ENCODE assay signal across 9 cellular contexts in the genomic region with DNA sequence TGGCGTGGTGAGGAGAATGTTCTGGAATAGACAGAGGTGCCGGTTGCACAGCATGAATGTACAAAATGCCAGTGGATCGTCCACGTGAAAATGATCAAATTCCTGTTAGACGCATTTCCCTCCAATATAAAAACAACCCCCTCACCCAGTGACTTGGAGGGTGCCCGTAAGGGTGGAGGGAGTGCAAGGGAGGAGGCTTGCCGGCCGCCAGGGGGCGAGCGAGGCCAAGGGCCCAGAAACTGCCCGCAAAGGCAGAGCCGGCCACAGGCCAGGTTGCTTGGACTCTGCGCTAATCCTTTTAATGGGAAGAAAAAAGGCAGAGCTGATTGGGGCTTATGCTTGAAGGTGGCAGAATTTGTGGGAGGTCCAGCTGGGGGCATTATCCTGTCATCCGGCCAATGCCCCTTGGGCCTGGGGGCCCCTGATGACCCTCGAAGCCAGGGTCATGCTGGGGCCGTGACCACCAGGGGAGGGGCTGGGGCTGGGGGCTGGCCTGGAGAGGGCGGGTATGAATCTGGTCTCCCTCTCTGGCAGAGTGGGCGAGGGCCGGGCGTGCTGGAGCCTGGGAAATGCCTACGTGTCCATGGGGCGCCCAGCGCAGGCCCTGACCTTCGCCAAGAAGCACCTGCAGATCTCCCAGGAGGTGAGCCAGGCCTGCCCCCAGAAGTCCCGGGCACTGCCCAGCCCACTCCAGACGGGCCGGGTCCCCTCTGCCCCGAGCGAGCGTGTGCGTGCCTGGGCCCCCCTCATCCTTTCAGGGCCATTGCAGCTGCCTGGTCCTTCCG. TPM values are rescaled to one million over a fixed set of nuclear protein-coding genes. Genes with fewer than 3 reads are reported as not detected.
DNase-seq lines count a peak whose midpoint lies in the region; ATAC-seq, FAIRE-seq and TF ChIP-seq lines count a peak whose summit lies in the region.
"Had no signal": no experiment of that assay in that cellular context is flagged by ENCODE, and none has a peak within 500 bp of the region (broad histone marks: within the 10 kb centered on the region; RNA-seq: fewer than 3 reads in every experiment).

No MANE protein-coding gene starts in this region.

- ATAC-seq in GM21737 (IDR thresholded peaks at IDR 0.05; ENCODE audit: unreplicated experiment) (no peak), HG03432 (IDR thresholded peaks at IDR 0.05; ENCODE audit: unreplicated experiment) (no peak)

- H3K27ac ChIP-seq in endothelial cell of umbilical vein (ENCODE audit: insufficient read depth, low read depth, low read length), result no peak overlapping the region

- no peaks in the 10 kb centered on the region for H3K9me1 ChIP-seq in endothelial cell of umbilical vein (replicated peaks; ENCODE audit: control insufficient read depth, extremely low read depth, insufficient read depth, low read length)

- intact Hi-C loops in endothelial cell of umbilical vein (cut with micrococcal nuclease), result loop anchor here (1.0 kb wide), 1 partner anchor 61 kb away; a partner anchor contains a TSS

- H3K27me3 ChIP-seq in endothelial cell of umbilical vein (ENCODE audit: control insufficient read depth in 2 of 2, insufficient read depth in 2 of 2, low read length in 2 of 2), result no peaks in the 10 kb centered on the region

- H4K20me1 ChIP-seq in endothelial cell of umbilical vein (replicated peaks; ENCODE audit: control insufficient read depth, extremely low read depth, insufficient read depth, low read length), result no peaks in the 10 kb centered on the region

- no peak for TF ChIP-seq POLR2A in endothelial cell of umbilical vein (IDR thresholded peaks at IDR 0.05; ENCODE audit: low read depth, low read length)

- no peak overlapping the region for H2AFZ ChIP-seq in endothelial cell of umbilical vein (ENCODE audit: low read depth, low read length)

- CTCF ChIA-PET in endothelial cell of umbilical vein (lab: Charles Lee), result interaction anchor here (0.6 to 1.0 kb wide), 3 partner anchors 24 to 53 kb away, joined by 3 to 4 read pairs (median 3); a partner anchor contains a TSS

- dilution Hi-C loops in endothelial cell of umbilical vein (cut with MboI; ENCODE audit: extremely low pct_ligation_motif_present, low sequenced_read_pairs), result no loop called here

- peaks cover 5 to 35% of the 10 kb centered on the region in 2 experiments for H3K36me3 ChIP-seq in endothelial cell of umbilical vein (ENCODE audit: control insufficient read depth in 2 of 2, extremely low read depth in 1 of 2, insufficient read depth in 2 of 2, low read length in 2 of 2)

- H3K9me3 ChIP-seq in endothelial cell of umbilical vein (replicated peaks; ENCODE audit: control insufficient read depth, insufficient read depth, low read length), result no peaks in the 10 kb centered on the region

- H3K4me1 ChIP-seq in endothelial cell of umbilical vein (ENCODE audit: control insufficient read depth, extremely low read depth, insufficient read depth, low read length), result peaks cover 5% of the 10 kb centered on the region

- BruUV-seq in endothelial cell of umbilical vein (replicated peaks; lab: Mats Ljungman, UMichigan), result no TSS peak

- DNase-seq in DMS 273 (lab: John Stamatoyannopoulos, UW; ENCODE audit: unreplicated experiment), result peak; percentile 78
- DNase-seq in DMS 273 treated with DMSO at 0.1 percent for 48 hours (lab: John Stamatoyannopoulos, UW), result no peak
- DNase-seq in HFF-Myc (ENCODE audit: extremely low read depth, low read depth), result no peak
- DNase-seq in SKM-1 treated with dmso at 0.1 percent for 144 hours (lab: John Stamatoyannopoulos, UW; ENCODE audit: unreplicated experiment), result peak; percentile 47
- DNase-seq in endothelial cell of umbilical vein (ENCODE audit: low read depth, low spot score), result peak; percentile 49
- DNase-seq in midbrain (lab: John Stamatoyannopoulos, UW), result peak; percentile 82

- H3K79me2 ChIP-seq in endothelial cell of umbilical vein (ENCODE audit: control insufficient read depth, insufficient read depth, low read length), result no peaks in the 10 kb centered on the region

- H3K4me3 ChIP-seq in HFF-Myc (replicated peaks; ENCODE audit: low read depth, low read length) (no peak overlapping the region), endothelial cell of umbilical vein (replicated peaks in 1 of 3; ENCODE audit: insufficient read depth in 1 of 3, low read depth in 1 of 3, low read length in 3 of 3) (no peak overlapping the region)

- no peak overlapping the region for H3K9ac ChIP-seq in endothelial cell of umbilical vein (replicated peaks; ENCODE audit: extremely low read depth, insufficient read depth, low read length)

- H3K4me2 ChIP-seq in endothelial cell of umbilical vein (ENCODE audit: insufficient read depth, low read length), result no peak overlapping the region

- POLR2A ChIA-PET in endothelial cell of umbilical vein (lab: Charles Lee), result no interaction called here

- no peak for FAIRE-seq in endothelial cell of umbilical vein (lab: Jason Lieb, UNC)
- FAIRE-seq: A204.1 had no signal

- TF ChIP-seq CTCF in HFF-Myc (IDR thresholded peaks at IDR 0.05; ENCODE audit: low read depth, low read length, missing control alignments) (peak; percentile 88), endothelial cell of umbilical vein (IDR thresholded peaks at IDR 0.05; ENCODE audit: extremely low read depth in 1 of 2, insufficient read depth in 1 of 2, low read depth in 1 of 2, low read length in 2 of 2) (peak; percentile 92 to 94)

TF ChIP-seq in endothelial cell of umbilical vein, 7 proteins besides CTCF, POLR2A, EP300 and RAD21:
- no peak for TF ChIP-seq POLR2AphosphoS5 (IDR thresholded peaks at IDR 0.05; ENCODE audit: insufficient read depth, low read depth, low read length)
- no peak for TF ChIP-seq FOS (IDR thresholded peaks at IDR 0.05; ENCODE audit: borderline replicate concordance, insufficient read depth, low read length)
- TF ChIP-seq MYC (IDR thresholded peaks at IDR 0.05; ENCODE audit: low read depth, low read length), result no peak
- TF ChIP-seq EZH2 (IDR thresholded peaks at IDR 0.05; ENCODE audit: borderline replicate concordance, low read depth, low read length, severe bottlenecking), result no peak
- TF ChIP-seq, protein P1, sequence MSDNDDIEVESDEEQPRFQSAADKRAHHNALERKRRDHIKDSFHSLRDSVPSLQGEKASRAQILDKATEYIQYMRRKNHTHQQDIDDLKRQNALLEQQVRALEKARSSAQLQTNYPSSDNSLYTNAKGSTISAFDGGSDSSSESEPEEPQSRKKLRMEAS (IDR thresholded peaks at IDR 0.05; ENCODE audit: insufficient read depth, insufficient read length), result no peak
- no peak for TF ChIP-seq GATA2 (IDR thresholded peaks at IDR 0.05; ENCODE audit: insufficient read depth, insufficient read length, low read depth, low read length)
- TF ChIP-seq JUN (IDR thresholded peaks at IDR 0.05; ENCODE audit: borderline replicate concordance, insufficient read depth, insufficient read length, low read depth), result no peak
TF ChIP-seq in endothelial cell of umbilical vein: peak in this region for 0.

RNA-seq across cellular contexts. Expression of a gene that starts 12.0 kb away (rescaled TPM):
- 42.8 and 47.1 TPM in 2 replicates for total RNA-seq in endothelial cell of umbilical vein
- 34.6 and 40.3 TPM in 2 replicates for polyA plus RNA-seq in endothelial cell of umbilical vein
- polyA plus RNA-seq in endothelial cell of umbilical vein (2011; cell fraction: cytosol; rRNA removed), result 16.7 and 24.9 TPM in 2 replicates
- 81.4 and 102 TPM in 2 replicates for polyA plus RNA-seq in endothelial cell of umbilical vein (2011; cell fraction: nucleus; rRNA removed)
- polyA plus RNA-seq in endothelial cell of umbilical vein (2012), result 22.3 and 40.4 TPM in 2 replicates
- 12.5 and 17.5 TPM in 2 replicates for polyA minus RNA-seq in endothelial cell of umbilical vein
- polyA minus RNA-seq in endothelial cell of umbilical vein (2011; cell fraction: cytosol; rRNA and poly(A)+ RNA removed), result 7.5 TPM
- polyA minus RNA-seq in endothelial cell of umbilical vein (2011; cell fraction: nucleus; rRNA and poly(A)+ RNA removed), result 20.3 and 41.3 TPM in 2 replicates

RNA-seq across cellular contexts. Expression of a gene that starts 24.2 kb away (rescaled TPM):
- total RNA-seq in endothelial cell of umbilical vein, result 26.9 and 27.5 TPM in 2 replicates
- polyA plus RNA-seq in endothelial cell of umbilical vein, result 23.0 and 38.4 TPM in 2 replicates
- 12.6 and 14.5 TPM in 2 replicates for polyA plus RNA-seq in endothelial cell of umbilical vein (2011; cell fraction: cytosol; rRNA removed)
- 7.0 and 8.5 TPM in 2 replicates for polyA plus RNA-seq in endothelial cell of umbilical vein (2011; cell fraction: nucleus; rRNA removed)
- 12.0 and 12.5 TPM in 2 replicates for polyA plus RNA-seq in endothelial cell of umbilical vein (2012)
- polyA minus RNA-seq in endothelial cell of umbilical vein, result 2.1 and 2.6 TPM in 2 replicates
- polyA minus RNA-seq in endothelial cell of umbilical vein (2011; cell fraction: cytosol; rRNA and poly(A)+ RNA removed), result 6.8 TPM
- polyA minus RNA-seq in endothelial cell of umbilical vein (2011; cell fraction: nucleus; rRNA and poly(A)+ RNA removed), result 1.7 and 3.0 TPM in 2 replicates

RNA-seq across cellular contexts. Expression of a gene that starts 34.1 kb away (rescaled TPM):
- total RNA-seq in endothelial cell of umbilical vein, result 0.16 and 0.71 TPM in 2 replicates
- polyA plus RNA-seq in endothelial cell of umbilical vein, result 0.19 and 0.22 TPM in 2 replicates
- 0.13 and 0.23 TPM in 2 replicates for polyA plus RNA-seq in endothelial cell of umbilical vein (2011; cell fraction: cytosol; rRNA removed)
- 0.83 and 0.88 TPM in 2 replicates for polyA plus RNA-seq in endothelial cell of umbilical vein (2011; cell fraction: nucleus; rRNA removed)
- 0.43 and 0.74 TPM in 2 replicates for polyA plus RNA-seq in endothelial cell of umbilical vein (2012)
- 0.28 and 0.39 TPM in 2 replicates for polyA minus RNA-seq in endothelial cell of umbilical vein
- 2.0 TPM for polyA minus RNA-seq in endothelial cell of umbilical vein (2011; cell fraction: cytosol; rRNA and poly(A)+ RNA removed)
- 0.34 and 0.43 TPM in 2 replicates for polyA minus RNA-seq in endothelial cell of umbilical vein (2011; cell fraction: nucleus; rRNA and poly(A)+ RNA removed)

RNA-seq across cellular contexts. Expression of a gene that starts 35.5 kb away (rescaled TPM):
- total RNA-seq in endothelial cell of umbilical vein, result not detected in 2 replicates
- not detected in 2 replicates for polyA plus RNA-seq in endothelial cell of umbilical vein
- polyA plus RNA-seq in endothelial cell of umbilical vein (2011; cell fraction: cytosol; rRNA removed), result not detected in 2 replicates
- polyA plus RNA-seq in endothelial cell of umbilical vein (2011; cell fraction: nucleus; rRNA removed), result not detected in 2 replicates
- not detected in 2 replicates for polyA plus RNA-seq in endothelial cell of umbilical vein (2012)
- not detected in 2 replicates for polyA minus RNA-seq in endothelial cell of umbilical vein
- polyA minus RNA-seq in endothelial cell of umbilical vein (2011; cell fraction: cytosol; rRNA and poly(A)+ RNA removed), result 0.41 TPM
- polyA minus RNA-seq in endothelial cell of umbilical vein (2011; cell fraction: nucleus; rRNA and poly(A)+ RNA removed), result not detected in 2 replicates

Comparison
In these comparisons a context has a peak if more than half of its experiments do, and no peak if none do; other contexts are left out.
1. DNase-seq: peak in DMS 273 (single experiment), SKM-1 treated with dmso at 0.1 percent for 144 hours (single experiment), endothelial cell of umbilical vein (single experiment) and midbrain (single experiment); none in DMS 273 treated with DMSO at 0.1 percent for 48 hours (single experiment) and HFF-Myc (single experiment).